Comparison of ENCODE assay signal across 25 cellular contexts in genomic region chr12:49794811-49795653, GRCh38.
"Had no signal": no experiment of that assay in that cellular context is flagged by ENCODE, and none has a peak within 500 bp of the region (broad histone marks: within the 10 kb centered on the region; RNA-seq: fewer than 3 reads in every experiment).

No MANE protein-coding gene starts in this region.

- H3K4me1 ChIP-seq: adrenal gland, neural progenitor cell, parathyroid adenoma, suprapubic skin, vagina had no signal

- H3K4me3 ChIP-seq: adrenal gland, gastrocnemius medialis, heart left ventricle, left lung, mucosa of descending colon, neural progenitor cell, suprapubic skin, vagina had no signal

- ATAC-seq: activated naive CD4-positive, alpha-beta T cell treated with anti-CD3 and anti-CD28 coated beads, Interleukin-2, amount 50 U/mL, for 72 hours; esophagus mucosa; gastrocnemius medialis; heart left ventricle; left lung; mucosa of descending colon had no signal

- H3K36me3 ChIP-seq: neural progenitor cell had no signal

- H2AFZ ChIP-seq: neural progenitor cell, parathyroid adenoma had no signal

- H3K9me3 ChIP-seq: adrenal gland, gastrocnemius medialis, heart left ventricle, left lung, mucosa of descending colon, suprapubic skin, vagina had no signal

- H3K79me2 ChIP-seq: parathyroid adenoma had no signal

- H3K4me3 Mint-ChIP-seq: activated B cell treated with CpG ODN at 0.5 μM for 24 hours; activated CD4-positive, alpha-beta memory T cell treated with anti-CD3 and anti-CD28 coated beads for 36 hours; activated T-helper 1 cell treated with anti-CD3 and anti-CD28 coated beads, Interleukin-12 subunit alpha, Interleukin-12 subunit beta, Interleukin-2, Interleukin-4 antibody, amounts not matched to agents 30 ng/mL and 10 ng/mL and 1 ng/mL, durations not matched to agents 14 hours and 24 hours and 36 hours; memory B cell; naive B cell; stimulated activated naive CD8-positive, alpha-beta T cell treated with anti-CD3 and anti-CD28 coated beads, Interleukin-15, Interleukin-2, amounts not matched to agents 100 ng/mL and 50 ng/mL, for 24 hours had no signal

- H3K27ac ChIP-seq: adrenal gland, gastrocnemius medialis, heart left ventricle, left lung, neural progenitor cell, parathyroid adenoma, suprapubic skin, vagina had no signal

- H3K9ac ChIP-seq: neural progenitor cell, parathyroid adenoma had no signal

- H3K4me1 Mint-ChIP-seq: activated B cell treated with CpG ODN at 0.5 μM for 24 hours, memory B cell, naive B cell, neural progenitor cell had no signal

- H3K36me3 Mint-ChIP-seq: activated CD4-positive, alpha-beta memory T cell treated with anti-CD3 and anti-CD28 coated beads for 36 hours; activated naive CD4-positive, alpha-beta T cell treated with anti-CD3 and anti-CD28 coated beads, Interleukin-2, amount 50 U/mL, for 72 hours had no signal

- H3K4me2 ChIP-seq: neural progenitor cell had no signal

- H3K27me3 ChIP-seq: adrenal gland, gastrocnemius medialis, heart left ventricle, left lung, neural progenitor cell, suprapubic skin, vagina had no signal

- H3K9me3 Mint-ChIP-seq: activated B cell treated with CpG ODN at 0.5 μM for 24 hours; activated CD4-positive, alpha-beta memory T cell treated with anti-CD3 and anti-CD28 coated beads for 36 hours; activated naive CD4-positive, alpha-beta T cell treated with anti-CD3 and anti-CD28 coated beads, Interleukin-2, amount 50 U/mL, for 72 hours; activated T-helper 1 cell treated with anti-CD3 and anti-CD28 coated beads, Interleukin-12 subunit alpha, Interleukin-12 subunit beta, Interleukin-2, Interleukin-4 antibody, amounts not matched to agents 30 ng/mL and 10 ng/mL and 1 ng/mL, durations not matched to agents 14 hours and 24 hours and 36 hours; memory B cell; naive B cell; neural progenitor cell; stimulated activated naive CD8-positive, alpha-beta T cell treated with anti-CD3 and anti-CD28 coated beads, Interleukin-15, Interleukin-2, amounts not matched to agents 100 ng/mL and 50 ng/mL, for 24 hours had no signal

- DNase-seq: activated B cell treated with CpG ODN at 0.5 μM for 24 hours; activated CD4-positive, alpha-beta memory T cell treated with anti-CD3 and anti-CD28 coated beads for 36 hours; activated CD4-positive, alpha-beta T cell treated with anti-CD3 and anti-CD28 coated beads for 4 hours; activated gamma-delta T cell treated with Interleukin-2 at 50 U/mL for 16 hours; activated T-cell treated with anti-CD3 and anti-CD28 coated beads for 4 hours; adrenal gland; effector CD4-positive, alpha-beta T cell; gastrocnemius medialis; heart left ventricle; left lung; mucosa of descending colon; naive B cell; stimulated activated CD4-positive, alpha-beta T cell treated with anti-CD3 and anti-CD28 coated beads, Interleukin-12 subunit alpha, Interleukin-12 subunit beta, amount 100 ng/mL, for 4 hours; stimulated activated CD4-positive, alpha-beta T cell treated with anti-CD3 and anti-CD28 coated beads, Interleukin-1b, Interleukin-23, amount 100 ng/mL, for 48 hours; T-helper 9 cell; trophoblast cell had no signal

- H3K27ac Mint-ChIP-seq: activated B cell treated with CpG ODN at 0.5 μM for 24 hours; activated CD4-positive, alpha-beta memory T cell treated with anti-CD3 and anti-CD28 coated beads for 36 hours; activated T-helper 1 cell treated with anti-CD3 and anti-CD28 coated beads, Interleukin-12 subunit alpha, Interleukin-12 subunit beta, Interleukin-2, Interleukin-4 antibody, amounts not matched to agents 30 ng/mL and 10 ng/mL and 1 ng/mL, durations not matched to agents 14 hours and 24 hours and 36 hours; memory B cell; naive B cell; stimulated activated naive CD8-positive, alpha-beta T cell treated with anti-CD3 and anti-CD28 coated beads, Interleukin-15, Interleukin-2, amounts not matched to agents 100 ng/mL and 50 ng/mL, for 24 hours had no signal

- H3K27me3 Mint-ChIP-seq: activated B cell treated with CpG ODN at 0.5 μM for 24 hours; activated CD4-positive, alpha-beta memory T cell treated with anti-CD3 and anti-CD28 coated beads for 36 hours; memory B cell; naive B cell; stimulated activated naive CD8-positive, alpha-beta T cell treated with anti-CD3 and anti-CD28 coated beads, Interleukin-15, Interleukin-2, amounts not matched to agents 100 ng/mL and 50 ng/mL, for 24 hours had no signal
